ENCODE assay signal across 8 cellular contexts in genomic region chr11:67353317-67354313, GRCh38. TPM values are rescaled to one million over a fixed set of nuclear protein-coding genes. Genes with fewer than 3 reads are reported as not detected.
DNase-seq lines count a peak whose midpoint lies in the region; ATAC-seq and TF ChIP-seq lines count a peak whose summit lies in the region.

Gene POLD4, minus strand, starts transcription at chr11:67353546. Its CDS starts 147 bp downstream, at chr11:67353399.

- WGBS in H9 (ENCODE audit: extremely low coverage, insufficient read length, low lambda C conversion rate) = no CpG with 5 or more reads among the region's 42 CpGs

- peaks cover 14% of the 10 kb centered on the region for H3K23me2 ChIP-seq in H9 (ENCODE audit: insufficient read length, low read depth, low read length, poor library complexity, severe bottlenecking)

- H4K8ac ChIP-seq in H9 (replicated peaks; ENCODE audit: insufficient read length, low read depth, low read length) = no peak within 1 kb of the TSS

- peak within 1 kb of the TSS; percentile 25 for H3K9ac ChIP-seq in H9 (ENCODE audit: extremely low read depth, insufficient read length, low read length)

- no peak within 1 kb of the TSS for H2AFZ ChIP-seq in H9 (ENCODE audit: low read length)

- H3K4ac ChIP-seq in H9 (ENCODE audit: low read depth, low read length) = no peak within 1 kb of the TSS

- DNase-seq in ELR (ENCODE audit: low read depth) = peak; percentile 95
- peak; percentile 98 for DNase-seq in H9
- DNase-seq in M059J (ENCODE audit: low read depth) = peak; percentile 95
- peak; percentile 95 for DNase-seq in activated T-helper 9 cell treated with anti-CD3 and anti-CD28 coated beads, Interleukin-2, amount 50 U/mL, for 16 hours (ENCODE audit: low read depth)
- DNase-seq in fibroblast of pulmonary artery (ENCODE audit: low read depth) = peak; percentile 97
- peak; percentile 98 for DNase-seq in stimulated activated naive CD8-positive, alpha-beta T cell treated with anti-CD3 and anti-CD28 coated beads, Interleukin-15, Interleukin-2, amounts not matched to agents 100 U/mL and 50 U/mL, for 24 hours

- peaks cover 40 to 51% of the 10 kb centered on the region in 2 experiments for H3K4me1 Mint-ChIP-seq in H9
- H3K4me1 Mint-ChIP-seq in nephron = peaks cover 50% of the 10 kb centered on the region

- no peaks in the 10 kb centered on the region for H3K9me3 Mint-ChIP-seq in H9
- H3K9me3 Mint-ChIP-seq in nephron = no peaks in the 10 kb centered on the region

- peak within 1 kb of the TSS; percentile 82 for H3K4me3 ChIP-seq in fibroblast of pulmonary artery (replicated peaks; ENCODE audit: low read depth, low read length)

- H2AK5ac ChIP-seq in H9 (ENCODE audit: insufficient read length, low read length) = no peak within 1 kb of the TSS

- no peak within 1 kb of the TSS for H3K23ac ChIP-seq in H9 (ENCODE audit: insufficient read length, low read depth, low read length)

- H2BK5ac ChIP-seq in H9 (ENCODE audit: insufficient read length, low read length) = peak within 1 kb of the TSS; percentile 50

- peaks cover 11% of the 10 kb centered on the region for H3K27me3 Mint-ChIP-seq in H9 (ENCODE audit: low read depth)
- no peaks in the 10 kb centered on the region for H3K27me3 Mint-ChIP-seq in nephron (ENCODE audit: low read depth)

- TF ChIP-seq CTCF in H9 (conservative IDR thresholded peaks at IDR 0.05) = no peak
- no peak for TF ChIP-seq CTCF in fibroblast of pulmonary artery (IDR thresholded peaks at IDR 0.05; ENCODE audit: low read length, missing control alignments)
- TF ChIP-seq CTCF in nephron (IDR thresholded peaks at IDR 0.05; ENCODE audit: unreplicated experiment in 3 of 3) = no peak

- peak; percentile 93 for ATAC-seq in stimulated activated naive CD8-positive, alpha-beta T cell treated with anti-CD3 and anti-CD28 coated beads, Interleukin-15, Interleukin-2, amounts not matched to agents 100 U/mL and 50 U/mL, for 24 hours

- no peaks in the 10 kb centered on the region for H3K4me1 ChIP-seq in H9 (ENCODE audit: insufficient read depth, low read length)

- no peak within 1 kb of the TSS for H4K5ac ChIP-seq in H9 (ENCODE audit: insufficient read length, low read depth, low read length)

- H3K79me1 ChIP-seq in H9 (ENCODE audit: insufficient read depth, low read depth, low read length, poor library complexity, severe bottlenecking) = no peaks in the 10 kb centered on the region

- H3K79me2 ChIP-seq in H9 (ENCODE audit: insufficient read depth, low read length) = no peaks in the 10 kb centered on the region

- no peaks in the 10 kb centered on the region for H3K36me3 Mint-ChIP-seq in H9 (ENCODE audit: insufficient read depth in 1 of 3, low read depth in 3 of 3)
- H3K36me3 Mint-ChIP-seq in nephron (ENCODE audit: low read depth) = no peaks in the 10 kb centered on the region

- no peak within 1 kb of the TSS for H4K91ac ChIP-seq in H9 (ENCODE audit: insufficient read length, low read depth, low read length)

- H3K14ac ChIP-seq in H9 (ENCODE audit: insufficient read depth, low read length) = peak within 1 kb of the TSS; percentile 93

- H3K27ac ChIP-seq in H9 (ENCODE audit: insufficient read length, low read depth, low read length) = no peak within 1 kb of the TSS

- peak within 1 kb of the TSS; percentile 31 for H2BK12ac ChIP-seq in H9 (ENCODE audit: insufficient read length, low read depth, low read length)

- no peak within 1 kb of the TSS for H2BK20ac ChIP-seq in H9 (ENCODE audit: low read depth, low read length, poor library complexity, severe bottlenecking)

- 0 out of 2 replicates have a peak within 1 kb of the TSS, but pooled peaks have one; percentile 81 for H2BK15ac ChIP-seq in H9 (ENCODE audit: low read depth, low read length)

- H3K56ac ChIP-seq in H9 (ENCODE audit: insufficient read length, low read depth, low read length) = no peak within 1 kb of the TSS

- peak; percentile 72 for TF ChIP-seq POLR2A in Raji (IDR thresholded peaks at IDR 0.05; ENCODE audit: insufficient read depth, low read depth, low read length)

- H3K4me3 Mint-ChIP-seq in H9 (peak within 1 kb of the TSS; percentile 90 to 92), nephron (peak within 1 kb of the TSS; percentile 88 to 92 (median 88))

- peak within 1 kb of the TSS; percentile 77 for H3K18ac ChIP-seq in H9 (ENCODE audit: insufficient read length, low read depth, low read length)

- no peaks in the 10 kb centered on the region for H3K9me3 ChIP-seq in H9 (ENCODE audit: control insufficient read depth, low read depth, low read length)

- H3K4me2 ChIP-seq in H9 (ENCODE audit: insufficient read depth, insufficient read length, low read length) = peak within 1 kb of the TSS; percentile 76

- peak within 1 kb of the TSS; percentile 93 to 99 (median 96) for H3K27ac Mint-ChIP-seq in H9
- H3K27ac Mint-ChIP-seq in nephron = peak within 1 kb of the TSS; percentile 97 to 98 (median 97)

- no peak within 1 kb of the TSS for H3T11ph ChIP-seq in H9 (ENCODE audit: low read length)

- H4K20me1 ChIP-seq in H9 (ENCODE audit: control insufficient read depth, insufficient read depth, insufficient read length) = no peaks in the 10 kb centered on the region

- no peaks in the 10 kb centered on the region for H3K27me3 ChIP-seq in H9 (ENCODE audit: insufficient read depth, low read length)

- H2BK120ac ChIP-seq in H9 (ENCODE audit: low read depth, low read length, poor library complexity, severe bottlenecking) = no peak within 1 kb of the TSS

RNA-seq across cellular contexts. Expression of gene POLD4, which starts in this region (rescaled TPM):
- total RNA-seq in H9 (2021) = 19.5 and 22.3 TPM in 2 replicates
- total RNA-seq in M059J (2014; rRNA removed; shearing (Covaris generic)) = 127 and 137 TPM in 2 replicates
